ENCODE assay signal across 15 cellular contexts in the genomic region with DNA sequence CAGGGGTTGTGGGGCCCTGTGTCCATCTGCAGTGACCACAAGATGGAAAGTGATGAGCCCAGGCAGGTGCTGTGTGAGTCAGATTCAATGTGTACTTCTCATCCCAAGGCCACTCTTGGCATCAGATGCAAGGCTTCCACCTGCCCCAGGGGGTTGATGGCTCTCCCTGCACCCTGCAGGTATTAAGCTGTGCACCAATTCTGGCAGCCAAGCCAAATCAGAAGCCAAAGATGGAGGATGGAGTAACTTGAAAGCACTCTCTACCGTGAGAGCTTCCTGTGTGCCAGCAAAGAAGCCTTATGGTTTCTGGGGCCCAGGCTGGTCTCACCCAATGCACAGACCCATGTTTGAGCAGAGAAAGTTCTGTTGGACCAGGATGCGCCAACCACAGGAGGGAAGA. TPM values are rescaled to one million over a fixed set of nuclear protein-coding genes. Genes with fewer than 3 reads are reported as not detected.
"Had no signal": no experiment of that assay in that cellular context is flagged by ENCODE, and none has a peak within 500 bp of the region (broad histone marks: within the 10 kb centered on the region; RNA-seq: fewer than 3 reads in every experiment).

No MANE protein-coding gene starts in this region.

- H3K27ac Mint-ChIP-seq: activated T-cell treated with anti-CD3 and anti-CD28 coated beads, Interleukin-2, amount 50 U/mL, for 72 hours; dendritic cell treated with granulocyte-macrophage colony-stimulating factor and Interleukin-4, amounts not matched to agents 40 ng/mL and 50 ng/mL, for 4 days had no signal

- ATAC-seq: activated T-cell treated with anti-CD3 and anti-CD28 coated beads, Interleukin-2, amount 50 U/mL, for 72 hours; effector memory CD8-positive, alpha-beta T cell; heart left ventricle; upper lobe of right lung had no signal

- DNase-seq: activated CD4-positive, alpha-beta T cell treated with anti-CD3 and anti-CD28 coated beads for 1 hour; activated CD4-positive, alpha-beta T cell treated with anti-CD3 and anti-CD28 coated beads, Interleukin-2, amount 50 U/mL, for 4 hours; activated T-cell treated with anti-CD3 and anti-CD28 coated beads, Interleukin-2, amount 50 U/mL, for 72 hours; anterior cingulate cortex; effector memory CD8-positive, alpha-beta T cell; foreskin melanocyte; midbrain; stimulated activated CD4-positive, alpha-beta T cell treated with anti-CD3 and anti-CD28 coated beads, Interleukin-1b, Interleukin-23, amount 100 ng/mL, for 48 hours; T-helper 1 cell; T1000 had no signal

- H3K27me3 Mint-ChIP-seq: effector memory CD8-positive, alpha-beta T cell had no signal

- H3K9me3 Mint-ChIP-seq: dendritic cell treated with granulocyte-macrophage colony-stimulating factor and Interleukin-4, amounts not matched to agents 40 ng/mL and 50 ng/mL, for 4 days; effector memory CD8-positive, alpha-beta T cell had no signal

- H3K4me3 Mint-ChIP-seq: activated T-cell treated with anti-CD3 and anti-CD28 coated beads, Interleukin-2, amount 50 U/mL, for 72 hours; dendritic cell treated with granulocyte-macrophage colony-stimulating factor and Interleukin-4, amounts not matched to agents 40 ng/mL and 50 ng/mL, for 4 days; effector memory CD8-positive, alpha-beta T cell; neural crest cell had no signal

RNA-seq across cellular contexts. Expression of a gene that starts 44.3 kb away (rescaled TPM):
- total RNA-seq: myocyte had no signal
